ENCODE assay signal across 11 cellular contexts in the genomic region with DNA sequence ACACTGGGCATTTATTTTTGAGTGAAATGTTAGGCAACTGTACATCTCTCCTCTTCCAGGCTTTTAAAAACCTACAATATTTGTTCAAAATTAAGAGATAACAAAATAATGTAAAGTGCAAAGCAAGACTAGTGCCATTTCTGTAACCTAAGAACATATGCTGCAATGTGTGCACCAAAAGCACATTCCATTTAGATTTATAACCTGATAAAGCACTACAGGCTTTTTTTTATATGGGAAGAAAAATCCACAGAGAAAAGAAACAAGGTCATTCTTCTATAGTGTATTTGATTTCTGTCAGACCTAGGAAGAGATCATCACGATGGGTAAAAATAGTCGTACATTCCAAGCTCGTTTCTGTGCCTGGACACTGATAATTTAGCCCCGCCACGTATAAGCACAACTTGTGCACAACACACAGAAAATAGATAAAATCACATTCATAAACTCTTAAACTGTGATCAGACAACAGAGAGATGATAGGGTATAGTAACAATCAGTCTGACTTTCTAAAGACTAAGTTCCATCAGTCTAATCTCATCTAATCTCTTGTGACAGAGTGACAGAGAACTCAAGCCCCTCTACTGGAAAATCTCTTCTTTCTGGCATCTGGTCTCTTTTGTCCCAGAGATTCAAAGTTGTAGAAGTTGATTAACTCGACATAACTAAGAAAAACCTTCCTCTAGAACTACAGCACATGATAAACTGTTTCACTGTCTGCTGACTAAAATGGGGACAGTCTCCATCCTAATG. TPM values are rescaled to one million over a fixed set of nuclear protein-coding genes. Genes with fewer than 3 reads are reported as not detected.
A peak's percentile ranks its signal among the peaks of the same experiment; 100 is the strongest.
DNase-seq lines count a peak whose midpoint lies in the region; ATAC-seq, FAIRE-seq and TF ChIP-seq lines count a peak whose summit lies in the region.
"Had no signal": no experiment of that assay in that cellular context is flagged by ENCODE, and none has a peak within 500 bp of the region (broad histone marks: within the 10 kb centered on the region; RNA-seq: fewer than 3 reads in every experiment).

No MANE protein-coding gene starts in this region.

- no peak for TF ChIP-seq CTCF in stomach (IDR thresholded peaks at IDR 0.05)

- peaks cover 4% of the 10 kb centered on the region; the same call in 1 of the 2 replicates for H3K27me3 ChIP-seq in HUES6 (ENCODE audit: control insufficient read depth, insufficient read depth, low read length)
- H3K27me3 ChIP-seq in adipocyte (replicated peaks; ENCODE audit: control insufficient read depth, insufficient read depth, low read length): no peaks in the 10 kb centered on the region
- H3K27me3 ChIP-seq in stomach: peaks cover 0 to 7% (median under 1%) of the 10 kb centered on the region in 3 donors

- H3K4me1 ChIP-seq in HUES6 (ENCODE audit: control insufficient read depth, insufficient read depth, low read length) (peaks cover 25% of the 10 kb centered on the region), adipocyte (ENCODE audit: control insufficient read depth, insufficient read depth, low read length) (peaks cover 60% of the 10 kb centered on the region), stomach (peaks cover 10 to 65% (median 47%) of the 10 kb centered on the region in 4 donors)

- peaks cover 50% of the 10 kb centered on the region for H3K36me3 ChIP-seq in HUES6 (ENCODE audit: control insufficient read depth, insufficient read depth, low read length)
- peaks cover 63% of the 10 kb centered on the region for H3K36me3 ChIP-seq in adipocyte (ENCODE audit: control insufficient read depth, insufficient read depth, low read length, severe bottlenecking)
- H3K36me3 ChIP-seq in stomach: peaks cover 7 to 41% (median 26%) of the 10 kb centered on the region in 4 donors

- 43 to 59% (median 47%) methylated on average over 6 of the region's 6 CpGs for WGBS in stomach, 5 donors

- no peak for TF ChIP-seq EP300 in stomach (IDR thresholded peaks at IDR 0.05)

- no peak for TF ChIP-seq POLR2A in stomach (IDR thresholded peaks at IDR 0.05)

- H3K9ac ChIP-seq in HUES6 (ENCODE audit: low read length): peak overlapping the region; percentile 42
- peak overlapping the region; percentile 63 for H3K9ac ChIP-seq in adipocyte (ENCODE audit: low read length)

- H3K9me3 ChIP-seq in HUES6 (ENCODE audit: control insufficient read depth, insufficient read depth, low read depth, low read length): no peaks in the 10 kb centered on the region
- H3K9me3 ChIP-seq in adipocyte (ENCODE audit: control insufficient read depth, low read length): no peaks in the 10 kb centered on the region
- H3K9me3 ChIP-seq in stomach: no peaks in the 10 kb centered on the region

- peak; percentile 74 for DNase-seq in adipocyte (ENCODE audit: low read depth)
- DNase-seq in iris pigment epithelial cell (ENCODE audit: low read depth): peak; percentile 82
- no peak for DNase-seq in stomach
- DNase-seq in D341Med (ENCODE audit: low spot score): no peak
- DNase-seq in activated CD4-positive, alpha-beta T cell treated with anti-CD3 and anti-CD28 coated beads for 4 hours: no peak
- no peak for DNase-seq in GM19239 (ENCODE audit: insufficient read length, low spot score)
- DNase-seq: activated T-cell treated with anti-CD3 and anti-CD28 coated beads, Interleukin-2, amount 50 U/mL, for 72 hours; hypothalamus; NCI-H2029 had no signal

- peak overlapping the region; percentile 71; the same call in 1 of the 2 replicates for H3K27ac ChIP-seq in HUES6 (ENCODE audit: low read depth, low read length)
- peak overlapping the region in 4 of 5 donors; percentile 18 to 89 (median 67) for H3K27ac ChIP-seq in stomach

- H3K4me3 ChIP-seq in HUES6 (ENCODE audit: low read depth, low read length) (no peak overlapping the region), adipocyte (ENCODE audit: low read length) (peak overlapping the region; percentile 35), stomach (no peak overlapping the region)

- FAIRE-seq in GM19239 (lab: Jason Lieb, UNC): no peak

- ATAC-seq in GM18498 (IDR thresholded peaks at IDR 0.05; ENCODE audit: unreplicated experiment): no peak
- ATAC-seq: activated T-cell treated with anti-CD3 and anti-CD28 coated beads, Interleukin-2, amount 50 U/mL, for 72 hours had no signal

- intact Hi-C loops in stomach (cut with DNase I; ENCODE audit: low total_unique reads): no loop called here

RNA-seq across cellular contexts. Expression of a gene that starts 6.7 kb away (rescaled TPM):
- 100 to 1,000 TPM in 4 of 5 donors, 10 to 100 TPM in 1; 85.7 to 399 (median 165) TPM for total RNA-seq in stomach
- polyA plus RNA-seq in stomach: 10 to 100 TPM; 50.0 to 76.5 (median 68.7) TPM

Comparison
In these comparisons a context has a peak if more than half of its experiments do, and no peak if none do; other contexts are left out.
1. DNase-seq: peak in adipocyte (single experiment) and iris pigment epithelial cell (single experiment); none in stomach (single experiment), D341Med (single experiment), activated CD4-positive, alpha-beta T cell treated with anti-CD3 and anti-CD28 coated beads for 4 hours (0 of 2) and GM19239 (single experiment).